In genomic region chr11:67370351-67371076, GRCh38 we compare ENCODE assay signal across 9 cellular contexts. TPM values are rescaled to one million over a fixed set of nuclear protein-coding genes. Genes with fewer than 3 reads are reported as not detected.
DNase-seq lines count a peak whose midpoint lies in the region; ATAC-seq and TF ChIP-seq lines count a peak whose summit lies in the region.
"Had no signal": no experiment of that assay in that cellular context is flagged by ENCODE, and none has a peak within 500 bp of the region (broad histone marks: within the 10 kb centered on the region; RNA-seq: fewer than 3 reads in every experiment).

No MANE protein-coding gene starts in this region.

- H3K4me1 Mint-ChIP-seq in activated naive CD8-positive, alpha-beta T cell (ENCODE audit: low read depth), result peaks cover 47% of the 10 kb centered on the region
- peaks cover 42% of the 10 kb centered on the region for H3K4me1 Mint-ChIP-seq in activated naive CD8-positive, alpha-beta T cell treated with anti-CD3 and anti-CD28 coated beads for 36 hours
- peaks cover 55% of the 10 kb centered on the region for H3K4me1 Mint-ChIP-seq in MCF 10A (ENCODE audit: insufficient read depth, unreplicated experiment)

- no peak for DNase-seq in activated naive CD8-positive, alpha-beta T cell treated with anti-CD3 and anti-CD28 coated beads for 36 hours
- DNase-seq in MCF 10A (ENCODE audit: unreplicated experiment), result no peak
- DNase-seq in head of caudate nucleus, result no peak
- DNase-seq in Right ventricle myocardium inferior (ENCODE audit: missing footprints), result no peak
- no peak for DNase-seq in NCI-H510A (lab: John Stamatoyannopoulos, UW)
- DNase-seq: NCI-H2171 had no signal

- peaks cover 0 to 3% of the 10 kb centered on the region in 2 donors for H3K36me3 ChIP-seq in muscle layer of duodenum (ENCODE audit: control insufficient read depth in 1 of 2, insufficient read depth in 2 of 2, low read length in 2 of 2)

- H3K4me3 ChIP-seq in muscle layer of duodenum (ENCODE audit: low read depth in 1 of 2, low read length in 2 of 2), result peak overlapping the region; percentile 12 to 56

- POLR2A ChIA-PET in MCF 10A (lab: Yijun Ruan, JAX), result interaction anchor here (0.5 to 6.9 kb wide), 7 partner anchors 9 to 966 kb away, joined by 3 to 91 read pairs (median 3); partner anchors contain the start of gene POLD4

- H3K27ac ChIP-seq in muscle layer of duodenum (ENCODE audit: low read length), result peak overlapping the region; percentile 74

- no peaks in the 10 kb centered on the region for H3K27me3 Mint-ChIP-seq in activated naive CD8-positive, alpha-beta T cell
- peaks cover 20% of the 10 kb centered on the region for H3K27me3 Mint-ChIP-seq in activated naive CD8-positive, alpha-beta T cell treated with anti-CD3 and anti-CD28 coated beads for 36 hours
- no peaks in the 10 kb centered on the region for H3K27me3 Mint-ChIP-seq in MCF 10A (ENCODE audit: insufficient read depth, unreplicated experiment)

- TF ChIP-seq CTCF in MCF 10A (IDR thresholded peaks at IDR 0.05; ENCODE audit: unreplicated experiment), result no peak

- no peaks in the 10 kb centered on the region for H3K36me3 Mint-ChIP-seq in activated naive CD8-positive, alpha-beta T cell
- no peaks in the 10 kb centered on the region for H3K36me3 Mint-ChIP-seq in activated naive CD8-positive, alpha-beta T cell treated with anti-CD3 and anti-CD28 coated beads for 36 hours
- peaks cover 11% of the 10 kb centered on the region for H3K36me3 Mint-ChIP-seq in MCF 10A (ENCODE audit: insufficient read depth, unreplicated experiment)

- no peaks in the 10 kb centered on the region for H3K9me3 ChIP-seq in muscle layer of duodenum (ENCODE audit: control insufficient read depth in 1 of 2, low read length in 2 of 2)

- no peak overlapping the region for H3K27ac Mint-ChIP-seq in activated naive CD8-positive, alpha-beta T cell
- no peak overlapping the region for H3K27ac Mint-ChIP-seq in activated naive CD8-positive, alpha-beta T cell treated with anti-CD3 and anti-CD28 coated beads for 36 hours
- H3K27ac Mint-ChIP-seq in MCF 10A (ENCODE audit: low read depth, unreplicated experiment), result peak overlapping the region; percentile 50

- H3K4me3 Mint-ChIP-seq in activated naive CD8-positive, alpha-beta T cell, result peak overlapping the region; percentile 61
- H3K4me3 Mint-ChIP-seq in activated naive CD8-positive, alpha-beta T cell treated with anti-CD3 and anti-CD28 coated beads for 36 hours, result no peak overlapping the region
- H3K4me3 Mint-ChIP-seq in MCF 10A (ENCODE audit: unreplicated experiment), result no peak overlapping the region

- no peaks in the 10 kb centered on the region for H3K9me3 Mint-ChIP-seq in activated naive CD8-positive, alpha-beta T cell (ENCODE audit: low read depth)
- H3K9me3 Mint-ChIP-seq in activated naive CD8-positive, alpha-beta T cell treated with anti-CD3 and anti-CD28 coated beads for 36 hours, result no peaks in the 10 kb centered on the region
- no peaks in the 10 kb centered on the region for H3K9me3 Mint-ChIP-seq in MCF 10A (ENCODE audit: unreplicated experiment)

- peaks cover 33 to 63% of the 10 kb centered on the region in 2 donors for H3K4me1 ChIP-seq in muscle layer of duodenum (ENCODE audit: control insufficient read depth in 1 of 2, insufficient read depth in 2 of 2, low read length in 2 of 2)

- ATAC-seq in HG02870 (IDR thresholded peaks at IDR 0.05; ENCODE audit: unreplicated experiment) (no peak), Right ventricle myocardium inferior (no peak)

- BruUV-seq in MCF 10A (replicated peaks; lab: Mats Ljungman, UMichigan), result no TSS peak

- H3K27me3 ChIP-seq in muscle layer of duodenum (ENCODE audit: low read depth, low read length), result no peaks in the 10 kb centered on the region

- intact Hi-C loops in MCF 10A (cut with micrococcal nuclease), result no loop called here
- intact Hi-C loops in head of caudate nucleus (cut with DNase I), result loop anchor here (10.0 kb wide), 1 partner anchor 106 kb away; the partner anchor contains the start of gene GRK2
- intact Hi-C loops in Right ventricle myocardium inferior (cut with DNase I), result no loop called here

- CTCF ChIA-PET in MCF 10A (lab: Yijun Ruan, JAX), result interaction anchor here (0.5 to 19.3 kb wide), 12 partner anchors 9 to 1481 kb away, joined by 3 to 659 read pairs (median 4); partner anchors contain the start of genes CDK2AP2, POLD4 and RPS6KB2

RNA-seq across cellular contexts. Expression of gene CLCF1, which starts 2.9 kb away (rescaled TPM):
- total RNA-seq in activated naive CD8-positive, alpha-beta T cell treated with anti-CD3 and anti-CD28 coated beads for 36 hours, result under 1 TPM; 0.31 to 0.56 TPM
- total RNA-seq in MCF 10A (2022) (5.8 and 7.0 TPM in 2 replicates), Right ventricle myocardium inferior (0.51 TPM)

RNA-seq across cellular contexts. Expression of gene POLD4, which starts 17.2 kb away (rescaled TPM):
- total RNA-seq in activated naive CD8-positive, alpha-beta T cell treated with anti-CD3 and anti-CD28 coated beads for 36 hours, result 10 to 100 TPM; 28.5 to 28.6 TPM
- total RNA-seq in MCF 10A (2022) (54.8 and 79.9 TPM in 2 replicates), Right ventricle myocardium inferior (49.7 TPM)

RNA-seq across cellular contexts. Expression of gene RAD9A, which starts 21.3 kb away (rescaled TPM):
- total RNA-seq in activated naive CD8-positive, alpha-beta T cell treated with anti-CD3 and anti-CD28 coated beads for 36 hours, result 10 to 100 TPM; 31.2 to 33.7 TPM
- total RNA-seq in MCF 10A (2022) (9.9 and 18.3 TPM in 2 replicates), Right ventricle myocardium inferior (6.9 TPM)

RNA-seq across cellular contexts. Expression of gene PPP1CA, which starts 31.1 kb away (rescaled TPM):
- total RNA-seq in activated naive CD8-positive, alpha-beta T cell treated with anti-CD3 and anti-CD28 coated beads for 36 hours, result 100 to 1,000 TPM; 262 to 269 TPM
- total RNA-seq in MCF 10A (2022), result 123 and 143 TPM in 2 replicates
- total RNA-seq in Right ventricle myocardium inferior, result 112 TPM

RNA-seq across cellular contexts. Expression of gene TBC1D10C, which starts 33.4 kb away (rescaled TPM):
- total RNA-seq in activated naive CD8-positive, alpha-beta T cell treated with anti-CD3 and anti-CD28 coated beads for 36 hours, result 100 to 1,000 TPM; 117 to 121 TPM
- total RNA-seq in MCF 10A (2022) (not detected in 2 replicates), Right ventricle myocardium inferior (1.3 TPM)
